7 cellular contexts compared by ENCODE assay signal in the genomic region with DNA sequence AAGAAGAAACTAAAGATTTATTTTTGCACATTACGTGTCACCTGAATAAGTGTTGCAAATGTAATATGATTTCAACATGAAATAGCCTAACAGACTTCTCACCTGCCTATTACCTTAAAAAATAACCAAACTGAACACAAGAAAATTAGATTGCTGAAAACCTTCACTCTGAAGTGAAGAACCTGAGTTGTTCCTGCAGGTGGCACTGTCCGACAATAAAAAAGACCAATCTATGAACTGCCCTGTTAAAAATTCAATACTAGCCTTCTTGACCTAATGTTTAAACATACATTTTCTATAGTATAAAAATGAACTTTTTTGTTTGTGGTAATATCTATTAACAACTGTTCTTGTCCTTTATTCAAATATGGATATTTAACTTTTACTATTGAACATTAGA.
DNase-seq lines count a peak whose midpoint lies in the region; ATAC-seq and TF ChIP-seq lines count a peak whose summit lies in the region.

No MANE protein-coding gene starts in this region.

- peak; percentile 71 for ATAC-seq in GM19467 (IDR thresholded peaks at IDR 0.05; ENCODE audit: unreplicated experiment)
- ATAC-seq in activated CD8-positive, alpha-beta T cell treated with anti-CD3 and anti-CD28 coated beads for 36 hours: no peak
- no peak for ATAC-seq in GM21528 (IDR thresholded peaks at IDR 0.05; ENCODE audit: low FRiP score, unreplicated experiment)

- no peak overlapping the region for H3K4me3 Mint-ChIP-seq in activated CD8-positive, alpha-beta T cell treated with anti-CD3 and anti-CD28 coated beads for 36 hours

- intact Hi-C loops in activated CD8-positive, alpha-beta T cell treated with anti-CD3 and anti-CD28 coated beads for 36 hours (cut with micrococcal nuclease): loop anchor here (5.0 kb wide), 1 partner anchor 741 kb away; no protein-coding TSS in a partner anchor

- no peaks in the 10 kb centered on the region for H3K4me1 Mint-ChIP-seq in activated CD8-positive, alpha-beta T cell treated with anti-CD3 and anti-CD28 coated beads for 36 hours (ENCODE audit: low read depth)

- H3K9me3 Mint-ChIP-seq in activated CD8-positive, alpha-beta T cell treated with anti-CD3 and anti-CD28 coated beads for 36 hours: no peaks in the 10 kb centered on the region

- CTCF ChIA-PET in activated CD8-positive, alpha-beta T cell treated with anti-CD3 and anti-CD28 coated beads for 36 hours (lab: Charles Lee): interaction anchor here (1.1 to 2.3 kb wide), 2 partner anchors 742 to 743 kb away, joined by 3 to 12 read pairs; no protein-coding TSS in a partner anchor

- DNase-seq in DMS53 treated with DMSO at 0.1 percent for 48 hours (lab: John Stamatoyannopoulos, UW; ENCODE audit: unreplicated experiment): peak; percentile 29
- peak; percentile 24 to 31 for DNase-seq in NCI-H2081 (lab: John Stamatoyannopoulos, UW)
- peak; percentile 31 for DNase-seq in activated CD8-positive, alpha-beta T cell treated with anti-CD3 and anti-CD28 coated beads for 36 hours
- peak; percentile 6 for DNase-seq in hepatic stellate cell (ENCODE audit: low spot score)
- DNase-seq in stimulated activated CD8-positive, alpha-beta memory T cell treated with anti-CD3 and anti-CD28 coated beads, Interleukin-12 subunit alpha, Interleukin-12 subunit beta, amount 100 ng/mL, for 1 hour (ENCODE audit: low read depth): peak; percentile 1

- no peaks in the 10 kb centered on the region for H3K27me3 Mint-ChIP-seq in activated CD8-positive, alpha-beta T cell treated with anti-CD3 and anti-CD28 coated beads for 36 hours

- no peak for TF ChIP-seq CTCF in activated CD8-positive, alpha-beta T cell treated with anti-CD3 and anti-CD28 coated beads for 36 hours (IDR thresholded peaks at IDR 0.05)

- H3K36me3 Mint-ChIP-seq in activated CD8-positive, alpha-beta T cell treated with anti-CD3 and anti-CD28 coated beads for 36 hours (ENCODE audit: low read depth): no peaks in the 10 kb centered on the region

- POLR2A ChIA-PET in activated CD8-positive, alpha-beta T cell treated with anti-CD3 and anti-CD28 coated beads for 36 hours (lab: Charles Lee): no interaction called here

- no peak overlapping the region for H3K27ac Mint-ChIP-seq in activated CD8-positive, alpha-beta T cell treated with anti-CD3 and anti-CD28 coated beads for 36 hours
